In genomic region chr3:53812434-53812833, GRCh38 we compare ENCODE assay signal across 1 cellular context.
TF ChIP-seq lines count a peak whose summit lies in the region.

No MANE protein-coding gene starts in this region.

TF ChIP-seq in H1, 55 proteins besides CTCF, POLR2A, EP300 and RAD21:
- TF ChIP-seq CEBPB (IDR thresholded peaks at IDR 0.05; ENCODE audit: low read depth, low read length) (no peak), SP4 (IDR thresholded peaks at IDR 0.05; ENCODE audit: low read length) (no peak), TAF7 (optimal IDR thresholded peaks at IDR 0.05; ENCODE audit: borderline replicate concordance, low read depth, low read length) (no peak), GABPA (IDR thresholded peaks at IDR 0.05; ENCODE audit: borderline replicate concordance, insufficient read depth, low read length) (no peak), RNF2 (IDR thresholded peaks at IDR 0.05; ENCODE audit: borderline replicate concordance, low read depth, low read length, missing control alignments, poor library complexity, severe bottlenecking) (no peak), ASH2L (IDR thresholded peaks at IDR 0.05; ENCODE audit: low read length) (no peak), FOSL1 (IDR thresholded peaks at IDR 0.05; ENCODE audit: insufficient read depth, low read depth, low read length) (no peak), RFX5 (IDR thresholded peaks at IDR 0.05; ENCODE audit: borderline replicate concordance, low read depth, low read length) (no peak), BCL11A (IDR thresholded peaks at IDR 0.05; ENCODE audit: low read depth in 2 of 2, low read length in 2 of 2) (no peak), SIN3A (conservative IDR thresholded peaks at IDR 0.05 in 1 of 2, IDR thresholded peaks at IDR 0.05 in 1 of 2; ENCODE audit: low read depth in 1 of 2, low read length in 2 of 2) (no peak), CHD1 (IDR thresholded peaks at IDR 0.05; ENCODE audit: low read depth, low read length) (no peak), CREB1 (IDR thresholded peaks at IDR 0.05) (no peak)
